28 cellular contexts compared by ENCODE assay signal in the genomic region with DNA sequence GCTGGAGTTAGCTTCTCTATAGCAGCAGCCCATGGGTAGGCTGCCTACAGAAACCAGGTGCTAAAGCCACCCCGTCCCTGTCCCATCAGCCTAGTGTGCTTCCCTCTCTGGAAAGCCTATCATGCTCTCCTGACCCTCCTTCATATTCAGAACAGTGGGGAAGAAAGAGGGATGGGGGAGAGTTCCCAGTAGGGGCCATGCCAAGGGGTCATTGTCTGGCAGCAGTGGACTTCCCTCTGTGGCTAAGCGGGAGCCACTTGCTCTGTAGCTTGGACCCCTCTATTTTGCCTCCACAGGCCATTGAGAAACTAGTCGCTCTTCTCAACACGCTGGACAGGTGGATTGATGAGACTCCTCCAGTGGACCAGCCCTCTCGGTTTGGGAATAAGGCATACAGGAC.
"Had no signal": no experiment of that assay in that cellular context is flagged by ENCODE, and none has a peak within 500 bp of the region (broad histone marks: within the 10 kb centered on the region; RNA-seq: fewer than 3 reads in every experiment).

No MANE protein-coding gene starts in this region.

- FAIRE-seq: RCC 7860, TTC549 had no signal

- H3K9me3 ChIP-seq: MG63 had no signal

- H3K4me2 ChIP-seq: PC-9 had no signal

- H3K27ac ChIP-seq: cardiac muscle cell, PC-9 had no signal

- H3K4me3 ChIP-seq: cardiac muscle cell, MG63, PC-9 had no signal

- DNase-seq: activated CD4-positive, alpha-beta T cell treated with anti-CD3 and anti-CD28 coated beads for 48 hours; activated CD4-positive, alpha-beta T cell treated with anti-CD3 and anti-CD28 coated beads, Interleukin-2, amount 50 U/mL, for 48 hours; activated CD8-positive, alpha-beta memory T cell treated with anti-CD3 and anti-CD28 coated beads, Interleukin-2, amount 50 U/mL, for 4 hours; activated CD8-positive, alpha-beta T cell treated with anti-CD3 and anti-CD28 coated beads, Interleukin-2, amount 10 ng/mL, durations not matched to agents 7 days and 5 days; activated gamma-delta T cell treated with Interleukin-2 at 50 U/mL for 16 hours; activated naive CD4-positive, alpha-beta T cell treated with anti-CD3 and anti-CD28 coated beads, Interleukin-2, amount 10 ng/mL, durations not matched to agents 7 days and 5 days; activated naive CD8-positive, alpha-beta T cell treated with anti-CD3 and anti-CD28 coated beads for 36 hours; activated T-cell treated with anti-CD3 and anti-CD28 coated beads for 4 hours; activated T-cell treated with anti-CD3 and anti-CD28 coated beads, Interleukin-2, amount 50 U/mL, for 4 hours; amniotic stem cell; aorta; Kasumi-1; KG1; MG63; NCI-H1048; NCI-H1436 treated with DMSO at 0.1 percent for 48 hours; NCI-H1694 treated with DMSO at 0.1 percent for 48 hours; NCI-H2029; NCI-H345; NCI-H526; NCI-H748 treated with DMSO at 0.1 percent for 48 hours; NK-92 treated with Interleukin-12 subunit alpha and Interleukin-12 subunit beta, amount 100 ng/mL, for 24 hours; PC-9; Right ventricle myocardium superior had no signal

- ATAC-seq: activated CD4-positive, CD25-positive, alpha-beta regulatory T cell treated with anti-CD3 and anti-CD28 coated beads, Interleukin-2, amount 50 U/mL, for 24 hours; activated CD8-positive, alpha-beta T cell treated with anti-CD3 and anti-CD28 coated beads, Interleukin-2, amount 10 ng/mL, durations not matched to agents 7 days and 5 days; activated T-cell treated with anti-CD3 and anti-CD28 coated beads, Interleukin-2, amount 50 U/mL, for 4 hours had no signal

- H2AFZ ChIP-seq: PC-9 had no signal

- H3K27me3 ChIP-seq: cardiac muscle cell, MG63 had no signal
